ENCODE assay signal across 13 cellular contexts in genomic region chr15:68298336-68298735, GRCh38. TPM values are rescaled to one million over a fixed set of nuclear protein-coding genes. Genes with fewer than 3 reads are reported as not detected.
DNase-seq lines count a peak whose midpoint lies in the region; ATAC-seq and TF ChIP-seq lines count a peak whose summit lies in the region.
"Had no signal": no experiment of that assay in that cellular context is flagged by ENCODE, and none has a peak within 500 bp of the region (broad histone marks: within the 10 kb centered on the region; RNA-seq: fewer than 3 reads in every experiment).

No MANE protein-coding gene starts in this region.

- TF ChIP-seq EP300 in stomach (IDR thresholded peaks at IDR 0.05), result no peak

- peak overlapping the region; percentile 87 for H3K27ac Mint-ChIP-seq in activated CD8-positive, alpha-beta memory T cell treated with anti-CD3 and anti-CD28 coated beads, Interleukin-2, amount 10 ng/mL, durations not matched to agents 7 days and 5 days

- peak overlapping the region; percentile 75 for H3K4me3 Mint-ChIP-seq in activated CD8-positive, alpha-beta memory T cell treated with anti-CD3 and anti-CD28 coated beads, Interleukin-2, amount 10 ng/mL, durations not matched to agents 7 days and 5 days
- H3K4me3 Mint-ChIP-seq: WTC11 had no signal

- no peak for ATAC-seq in activated CD8-positive, alpha-beta memory T cell treated with anti-CD3 and anti-CD28 coated beads, Interleukin-2, amount 10 ng/mL, durations not matched to agents 7 days and 5 days
- no peak for ATAC-seq in GM21737 (IDR thresholded peaks at IDR 0.05; ENCODE audit: unreplicated experiment)
- no peak for ATAC-seq in GM19463 (IDR thresholded peaks at IDR 0.05; ENCODE audit: unreplicated experiment)
- ATAC-seq: HCT116, WTC11 had no signal

- TF ChIP-seq POLR2A in stomach (IDR thresholded peaks at IDR 0.05), result no peak

- H3K9ac ChIP-seq in SU-DHL-6 (ENCODE audit: low read length) (peak overlapping the region; percentile 27; the same call in 1 of the 2 replicates), fibroblast of lung (ENCODE audit: insufficient read depth, low read length) (no peak overlapping the region)

- H3K27ac ChIP-seq in SU-DHL-6 (ENCODE audit: low read depth, low read length) (no peak overlapping the region), fibroblast of lung (ENCODE audit: insufficient read depth, low read length) (no peak overlapping the region), stomach (peak overlapping the region in 3 of 5 donors; percentile 52 to 54 (median 54))

- H3K4me1 Mint-ChIP-seq in activated CD8-positive, alpha-beta memory T cell treated with anti-CD3 and anti-CD28 coated beads, Interleukin-2, amount 10 ng/mL, durations not matched to agents 7 days and 5 days, result peaks cover 18% of the 10 kb centered on the region

- peaks cover 14% of the 10 kb centered on the region for H3K36me3 Mint-ChIP-seq in activated CD8-positive, alpha-beta memory T cell treated with anti-CD3 and anti-CD28 coated beads, Interleukin-2, amount 10 ng/mL, durations not matched to agents 7 days and 5 days
- H3K36me3 Mint-ChIP-seq: WTC11 had no signal

- H3K27me3 ChIP-seq in SU-DHL-6 (ENCODE audit: low read length) (no peaks in the 10 kb centered on the region), fibroblast of lung (ENCODE audit: control insufficient read depth, insufficient read depth, low read length) (no peaks in the 10 kb centered on the region), stomach (no peaks in the 10 kb centered on the region), BE2C (no peaks in the 10 kb centered on the region)
- H3K27me3 ChIP-seq: thyroid gland had no signal

- H3F3A ChIP-seq in SU-DHL-6 (ENCODE audit: insufficient read depth), result 0 out of 2 replicates have a peak, but pooled peaks cover 7% of the 10 kb centered on the region

- H3K4me1 ChIP-seq in fibroblast of lung (ENCODE audit: control insufficient read depth, extremely low read depth, insufficient read depth, low read length), result no peaks in the 10 kb centered on the region
- H3K4me1 ChIP-seq in stomach, result peaks cover 8 to 50% (median 27%) of the 10 kb centered on the region in 4 donors
- H3K4me1 ChIP-seq in BE2C, result peaks cover 3% of the 10 kb centered on the region; the same call in 1 of the 2 replicates

- H3K79me2 ChIP-seq in SU-DHL-6 (ENCODE audit: insufficient read depth, low read length) (no peaks in the 10 kb centered on the region), fibroblast of lung (ENCODE audit: control insufficient read depth, insufficient read depth, low read length) (peaks cover 8% of the 10 kb centered on the region)

- DNase-seq in activated CD8-positive, alpha-beta memory T cell treated with anti-CD3 and anti-CD28 coated beads, Interleukin-2, amount 10 ng/mL, durations not matched to agents 7 days and 5 days, result peak; percentile 12
- no peak for DNase-seq in activated CD8-positive, alpha-beta memory T cell treated with anti-CD3 and anti-CD28 coated beads, Interleukin-2, amount 50 U/mL, for 4 hours
- no peak for DNase-seq in fibroblast of lung (ENCODE audit: low read depth in 2 of 2)
- no peak for DNase-seq in stomach
- no peak for DNase-seq in BE2C
- DNase-seq: NCI-H1436, NCI-H510A, thyroid gland had no signal

- WGBS in stomach, 5 donors, result 88 to 95% (median 92%) methylated on average over 3 of the region's 3 CpGs

- H2AFZ ChIP-seq in SU-DHL-6 (ENCODE audit: low read depth, low read length, severe bottlenecking), result no peak overlapping the region
- no peak overlapping the region for H2AFZ ChIP-seq in fibroblast of lung (ENCODE audit: low read length)

- H4K20me1 ChIP-seq in SU-DHL-6 (ENCODE audit: low read depth, low read length) (0 out of 2 replicates have a peak, but pooled peaks cover 3% of the 10 kb centered on the region), fibroblast of lung (ENCODE audit: control insufficient read depth, extremely low read depth, insufficient read depth, low read length) (no peaks in the 10 kb centered on the region)

- intact Hi-C loops in stomach (cut with DNase I; ENCODE audit: low total_unique reads), result no loop called here

- no peaks in the 10 kb centered on the region for H3K9me2 ChIP-seq in SU-DHL-6 (replicated peaks; ENCODE audit: insufficient read depth, low read length)

- H3K4me2 ChIP-seq in SU-DHL-6 (ENCODE audit: low read depth, low read length, poor library complexity, severe bottlenecking), result peak overlapping the region; percentile 52
- peak overlapping the region; percentile 89 for H3K4me2 ChIP-seq in fibroblast of lung (ENCODE audit: extremely low read depth, insufficient read depth, low read length)

- H3K36me3 ChIP-seq in SU-DHL-6 (ENCODE audit: low read length), result peaks cover 5% of the 10 kb centered on the region; the same call in 1 of the 2 replicates
- H3K36me3 ChIP-seq in fibroblast of lung (ENCODE audit: control insufficient read depth, insufficient read depth, low read length), result peaks cover 2% of the 10 kb centered on the region
- peaks cover 0 to 15% (median 4%) of the 10 kb centered on the region in 4 donors for H3K36me3 ChIP-seq in stomach
- no peaks in the 10 kb centered on the region; the same call in 1 of the 2 replicates for H3K36me3 ChIP-seq in BE2C
- H3K36me3 ChIP-seq: thyroid gland had no signal

- H3K4me3 ChIP-seq in SU-DHL-6 (ENCODE audit: insufficient read depth, low read length, poor library complexity, severe bottlenecking) (peak overlapping the region; percentile 27), fibroblast of lung (replicated peaks in 1 of 4; ENCODE audit: control extremely low read depth in 1 of 4, insufficient read depth in 1 of 4, low read depth in 3 of 4, low read length in 4 of 4) (no peak overlapping the region), stomach (peak overlapping the region in 1 of 4 donors; percentile 27), BE2C (ENCODE audit: low read depth, low read length) (no peak overlapping the region)

- no peaks in the 10 kb centered on the region for H3K27me3 Mint-ChIP-seq in activated CD8-positive, alpha-beta memory T cell treated with anti-CD3 and anti-CD28 coated beads, Interleukin-2, amount 10 ng/mL, durations not matched to agents 7 days and 5 days

- no peaks in the 10 kb centered on the region for H3K9me3 Mint-ChIP-seq in activated CD8-positive, alpha-beta memory T cell treated with anti-CD3 and anti-CD28 coated beads, Interleukin-2, amount 10 ng/mL, durations not matched to agents 7 days and 5 days (ENCODE audit: low read depth)
- H3K9me3 Mint-ChIP-seq: WTC11 had no signal

- no peaks in the 10 kb centered on the region for H3K9me3 ChIP-seq in SU-DHL-6 (ENCODE audit: insufficient read depth, low read length)
- H3K9me3 ChIP-seq in fibroblast of lung (ENCODE audit: control insufficient read depth, insufficient read depth, low read depth, low read length), result no peaks in the 10 kb centered on the region
- H3K9me3 ChIP-seq in stomach, result no peaks in the 10 kb centered on the region
- no peaks in the 10 kb centered on the region for H3K9me3 ChIP-seq in BE2C
- H3K9me3 ChIP-seq: thyroid gland had no signal

- no peak for TF ChIP-seq CTCF in SU-DHL-6 (IDR thresholded peaks at IDR 0.05; ENCODE audit: insufficient read depth, low read length, poor library complexity, severe bottlenecking)
- no peak for TF ChIP-seq CTCF in fibroblast of lung (conservative IDR thresholded peaks at IDR 0.05 in 1 of 2, IDR thresholded peaks at IDR 0.05 in 1 of 2; ENCODE audit: low read depth in 1 of 2, low read length in 2 of 2)
- TF ChIP-seq CTCF in stomach (IDR thresholded peaks at IDR 0.05), result no peak
- TF ChIP-seq CTCF in BE2C (IDR thresholded peaks at IDR 0.05; ENCODE audit: low read depth, low read length), result no peak

- CTCF ChIA-PET in activated CD8-positive, alpha-beta memory T cell treated with anti-CD3 and anti-CD28 coated beads, Interleukin-2, amount 10 ng/mL, durations not matched to agents 7 days and 5 days (lab: Charles Lee), result interaction anchor here (1.7 to 2.1 kb wide), 3 partner anchors 8 to 45 kb away, joined by 4 to 10 read pairs (median 9); no protein-coding TSS in a partner anchor

RNA-seq across cellular contexts. Expression of gene FEM1B, which starts 20.8 kb away (rescaled TPM):
- 10 to 100 TPM; 48.3 to 50.1 TPM for total RNA-seq in activated CD8-positive, alpha-beta memory T cell treated with anti-CD3 and anti-CD28 coated beads, Interleukin-2, amount 10 ng/mL, durations not matched to agents 7 days and 5 days
- total RNA-seq in fibroblast of lung, result 46.7 and 48.4 TPM in 2 replicates
- polyA plus RNA-seq in fibroblast of lung, result 20.9 and 38.2 TPM in 2 replicates
- 12.7 and 26.3 TPM in 2 replicates for polyA plus RNA-seq in fibroblast of lung (2012)
- polyA minus RNA-seq in fibroblast of lung (ENCODE audit: low replicate concordance), result 52.3 and 178 TPM in 2 replicates
- 10 to 100 TPM; 18.1 to 92.0 (median 31.2) TPM for total RNA-seq in stomach
- polyA plus RNA-seq in stomach, result 10 to 100 TPM in 1 of 3 donors, 1 to 10 TPM in 2; 8.2 to 13.3 (median 9.9) TPM
- polyA plus RNA-seq in BE2C (2012; ENCODE audit: insufficient read depth, insufficient read length, low read depth), result 59.1 TPM

Comparison
In these comparisons a context has a peak if more than half of its experiments do, and no peak if none do; other contexts are left out.
1. H3K27ac ChIP-seq: peak in stomach (3 of 5); none in SU-DHL-6 (single experiment) and fibroblast of lung (single experiment).